8 cellular contexts compared by ENCODE assay signal in the genomic region with DNA sequence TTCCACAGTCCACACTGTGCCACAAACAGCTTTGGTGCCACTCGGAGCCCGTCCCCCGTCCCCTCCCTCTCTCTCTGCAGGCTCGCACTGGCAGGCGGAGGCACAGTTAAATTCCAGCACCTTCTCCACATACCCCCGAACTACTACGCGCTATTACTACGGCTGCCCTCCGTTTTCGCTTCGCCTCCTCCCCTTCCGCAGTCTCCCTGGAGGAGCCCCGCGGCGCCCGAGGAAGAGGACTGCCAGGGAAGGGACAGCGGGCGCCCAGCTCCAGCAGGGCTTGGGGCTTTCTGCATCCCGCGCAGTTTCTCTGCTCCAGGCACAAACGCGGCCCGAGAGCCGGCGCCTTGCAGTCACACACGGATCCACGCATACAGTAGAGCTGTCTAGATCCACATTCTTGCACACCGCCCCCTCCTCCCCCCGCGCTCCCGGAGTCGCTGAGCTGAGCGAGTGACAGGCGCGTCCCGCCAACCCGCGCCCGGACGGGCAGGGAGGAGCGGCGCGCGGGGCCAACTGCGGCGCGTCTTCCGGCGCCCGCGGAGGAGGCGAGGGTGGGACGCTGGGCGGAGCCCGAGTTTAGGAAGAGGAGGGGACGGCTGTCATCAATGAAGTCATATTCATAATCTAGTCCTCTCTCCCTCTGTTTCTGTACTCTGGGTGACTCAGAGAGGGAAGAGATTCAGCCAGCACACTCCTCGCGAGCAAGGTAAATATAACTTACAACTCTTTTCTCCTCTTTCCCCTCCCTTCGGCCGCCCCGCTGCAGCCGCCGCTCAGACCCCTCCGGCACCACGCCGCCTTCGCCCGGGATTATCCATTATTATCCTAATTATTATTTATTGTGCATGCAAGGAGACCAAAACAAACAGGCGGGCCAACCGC. TPM values are rescaled to one million over a fixed set of nuclear protein-coding genes. Genes with fewer than 3 reads are reported as not detected.
DNase-seq lines count a peak whose midpoint lies in the region; ATAC-seq and TF ChIP-seq lines count a peak whose summit lies in the region.

A gene (plus strand): TSS at position 652 of the 885 bp plus-strand sequence. CDS start 13,676 bp downstream, outside the sequence.

- H3K27me3 ChIP-seq in CD4-positive, CD25-positive, alpha-beta regulatory T cell (ENCODE audit: control insufficient read depth, insufficient read depth, low read length) = no peaks in the 10 kb centered on the region
- H3K27me3 ChIP-seq in dorsolateral prefrontal cortex = no peaks in the 10 kb centered on the region

- WGBS in lower leg skin, 2 donors = 0% methylated on average over 70 of the region's 71 CpGs

- peaks cover 4% of the 10 kb centered on the region for H3K36me3 Mint-ChIP-seq in CD4-positive, CD25-positive, alpha-beta regulatory T cell
- peaks cover 16% of the 10 kb centered on the region for H3K36me3 Mint-ChIP-seq in activated CD4-positive, alpha-beta memory T cell treated with anti-CD3 and anti-CD28 coated beads, Interleukin-2, amount 10 ng/mL, durations not matched to agents 7 days and 5 days (ENCODE audit: low read depth)

- no peaks in the 10 kb centered on the region for H3K9me3 ChIP-seq in CD4-positive, CD25-positive, alpha-beta regulatory T cell (ENCODE audit: control insufficient read depth in 2 of 2, low read length in 2 of 2)

- CTCF ChIA-PET in activated CD4-positive, alpha-beta memory T cell treated with anti-CD3 and anti-CD28 coated beads, Interleukin-2, amount 10 ng/mL, durations not matched to agents 7 days and 5 days (lab: Charles Lee) = interaction anchor here (0.6 to 1.6 kb wide), 5 partner anchors 12 to 1323 kb away, joined by 3 to 5 read pairs (median 3); no protein-coding TSS in a partner anchor

- TF ChIP-seq CTCF in dorsolateral prefrontal cortex (IDR thresholded peaks at IDR 0.05 in 54 of 56, conservative IDR thresholded peaks at IDR 0.05 in 2 of 56; ENCODE audit: low read depth in 1 of 56, partially characterized antibody in 56 of 56) (peak in 23 of 56 donors; percentile 5 to 46 (median 18)), lower leg skin (IDR thresholded peaks at IDR 0.05) (no peak)

- H3K4me3 ChIP-seq in CD4-positive, CD25-positive, alpha-beta regulatory T cell (ENCODE audit: low read depth, low read length) = peak within 1 kb of the TSS; percentile 86
- H3K4me3 ChIP-seq in dorsolateral prefrontal cortex (peak within 1 kb of the TSS; percentile 59 to 99 (median 90)), lower leg skin (ENCODE audit: low read depth, poor library complexity, severe bottlenecking) (peak within 1 kb of the TSS; percentile 88)

- no peak for TF ChIP-seq POLR2A in lower leg skin (IDR thresholded peaks at IDR 0.05)

- peaks cover 0 to 3% (median 0%) of the 10 kb centered on the region in 7 donors for H3K9me3 Mint-ChIP-seq in CD4-positive, CD25-positive, alpha-beta regulatory T cell
- no peaks in the 10 kb centered on the region for H3K9me3 Mint-ChIP-seq in activated CD4-positive, alpha-beta memory T cell treated with anti-CD3 and anti-CD28 coated beads, Interleukin-2, amount 10 ng/mL, durations not matched to agents 7 days and 5 days

- peaks cover 22% of the 10 kb centered on the region for H3K27me3 Mint-ChIP-seq in CD4-positive, CD25-positive, alpha-beta regulatory T cell
- peaks cover 17% of the 10 kb centered on the region for H3K27me3 Mint-ChIP-seq in activated CD4-positive, alpha-beta memory T cell treated with anti-CD3 and anti-CD28 coated beads, Interleukin-2, amount 10 ng/mL, durations not matched to agents 7 days and 5 days

- peak; percentile 95 to 98 (median 97) for DNase-seq in CD4-positive, CD25-positive, alpha-beta regulatory T cell
- DNase-seq in NCI-H82 treated with DMSO at 0.1 percent for 48 hours (lab: John Stamatoyannopoulos, UW; ENCODE audit: unreplicated experiment) (peak; percentile 79), dorsolateral prefrontal cortex (peak; percentile 97 to 99 (median 98)), lower leg skin (ENCODE audit: low spot score in 2 of 2) (peak; percentile 96 to 99)
- DNase-seq in activated CD4-positive, alpha-beta memory T cell treated with anti-CD3 and anti-CD28 coated beads, Interleukin-2, amount 10 ng/mL, durations not matched to agents 7 days and 5 days = peak; percentile 97
- DNase-seq in stimulated activated CD4-positive, alpha-beta T cell treated with anti-CD3 and anti-CD28 coated beads, Interleukin-4, amount 100 ng/mL, for 4 hours = peak; percentile 96 to 97

- ATAC-seq in CD4-positive, CD25-positive, alpha-beta regulatory T cell (ENCODE audit: low read depth in 2 of 2) = peak; percentile 86 to 87
- peak; percentile 61 for ATAC-seq in GM19438 (IDR thresholded peaks at IDR 0.05; ENCODE audit: low read depth, unreplicated experiment)
- peak; percentile 64 for ATAC-seq in HG03571 (IDR thresholded peaks at IDR 0.05; ENCODE audit: unreplicated experiment)

- peak within 1 kb of the TSS; percentile 91 to 100 (median 100) for H3K4me3 Mint-ChIP-seq in CD4-positive, CD25-positive, alpha-beta regulatory T cell
- peak within 1 kb of the TSS; percentile 98 for H3K4me3 Mint-ChIP-seq in activated CD4-positive, alpha-beta memory T cell treated with anti-CD3 and anti-CD28 coated beads, Interleukin-2, amount 10 ng/mL, durations not matched to agents 7 days and 5 days

- intact Hi-C loops in dorsolateral prefrontal cortex (cut with DNase I) (loop anchor here (2.0 to 10.0 kb wide), 5 partner anchors 42 to 607 kb away; a partner anchor contains a TSS), lower leg skin (cut with DNase I; ENCODE audit: low total_unique reads) (no loop called here)

- POLR2A ChIA-PET in activated CD4-positive, alpha-beta memory T cell treated with anti-CD3 and anti-CD28 coated beads, Interleukin-2, amount 10 ng/mL, durations not matched to agents 7 days and 5 days (lab: Charles Lee) = interaction anchor here (0.6 to 5.8 kb wide), 18 partner anchors 9 to 1512 kb away, joined by 3 to 114 read pairs (median 4); a partner anchor contains a TSS

- H3K4me1 ChIP-seq in CD4-positive, CD25-positive, alpha-beta regulatory T cell (ENCODE audit: control insufficient read depth, insufficient read depth, low read length, poor library complexity, severe bottlenecking) = peaks cover 24% of the 10 kb centered on the region

- H3K27ac ChIP-seq in CD4-positive, CD25-positive, alpha-beta regulatory T cell (ENCODE audit: insufficient read depth, low read length, poor library complexity, severe bottlenecking) = peak within 1 kb of the TSS; percentile 93
- H3K27ac ChIP-seq in dorsolateral prefrontal cortex = peak within 1 kb of the TSS; percentile 89 to 99 (median 98)

- no peaks in the 10 kb centered on the region for H3K36me3 ChIP-seq in CD4-positive, CD25-positive, alpha-beta regulatory T cell (ENCODE audit: control insufficient read depth, insufficient read depth, low read length)

- peaks cover 17 to 42% (median 27%) of the 10 kb centered on the region in 4 donors for H3K4me1 Mint-ChIP-seq in CD4-positive, CD25-positive, alpha-beta regulatory T cell
- H3K4me1 Mint-ChIP-seq in activated CD4-positive, alpha-beta memory T cell treated with anti-CD3 and anti-CD28 coated beads, Interleukin-2, amount 10 ng/mL, durations not matched to agents 7 days and 5 days = peaks cover 44% of the 10 kb centered on the region

- peak within 1 kb of the TSS; percentile 99 to 100 (median 100) for H3K27ac Mint-ChIP-seq in CD4-positive, CD25-positive, alpha-beta regulatory T cell
- peak within 1 kb of the TSS; percentile 100 for H3K27ac Mint-ChIP-seq in activated CD4-positive, alpha-beta memory T cell treated with anti-CD3 and anti-CD28 coated beads, Interleukin-2, amount 10 ng/mL, durations not matched to agents 7 days and 5 days

RNA-seq across cellular contexts. Expression of the gene that starts here (rescaled TPM):
- 298 TPM for total RNA-seq in CD4-positive, CD25-positive, alpha-beta regulatory T cell
- 10 to 100 TPM; 28.7 to 45.5 (median 34.9) TPM for polyA plus RNA-seq in CD4-positive, CD25-positive, alpha-beta regulatory T cell
- total RNA-seq in activated CD4-positive, alpha-beta memory T cell treated with anti-CD3 and anti-CD28 coated beads, Interleukin-2, amount 10 ng/mL, durations not matched to agents 7 days and 5 days = 100 to 1,000 TPM; 207 to 224 TPM
- 100 to 1,000 TPM; 186 to 408 (median 285) TPM for total RNA-seq in dorsolateral prefrontal cortex
- 100 to 1,000 TPM; 111 to 130 (median 114) TPM for total RNA-seq in lower leg skin

Comparison
In these comparisons a context has a peak if more than half of its experiments do, and no peak if none do; other contexts are left out.
1. Peak in every context shown above with its lines: DNase-seq, ATAC-seq, H3K4me3 ChIP-seq and H3K27ac ChIP-seq.